Comparison of ENCODE assay signal across 8 cellular contexts in the genomic region with DNA sequence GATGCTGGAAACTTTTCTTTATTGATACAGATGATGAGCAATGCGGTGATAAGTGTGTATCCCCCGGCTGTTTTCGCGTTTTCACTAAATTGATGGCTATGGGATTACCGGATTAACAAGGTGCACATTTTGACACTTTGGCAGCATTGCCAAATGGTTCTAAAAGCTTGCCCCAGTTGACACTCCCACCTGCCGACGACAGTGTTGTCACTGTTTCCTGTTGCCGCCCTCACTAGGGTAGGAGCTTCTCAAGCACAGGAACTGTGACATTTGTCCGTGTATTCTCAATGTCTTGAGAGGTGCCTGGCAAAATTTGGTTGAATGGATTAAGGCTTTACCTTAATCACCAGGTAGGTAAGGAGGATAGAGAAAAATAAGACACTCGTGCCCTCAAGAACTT. TPM values are rescaled to one million over a fixed set of nuclear protein-coding genes. Genes with fewer than 3 reads are reported as not detected.
A peak's percentile ranks its signal among the peaks of the same experiment; 100 is the strongest.
DNase-seq lines count a peak whose midpoint lies in the region; ATAC-seq lines count a peak whose summit lies in the region.

No MANE protein-coding gene starts in this region.

- no peaks in the 10 kb centered on the region for H3K27me3 Mint-ChIP-seq in activated T-helper 1 cell treated with anti-CD3 and anti-CD28 coated beads, Interleukin-12 subunit alpha, Interleukin-12 subunit beta, Interleukin-2, Interleukin-4 antibody, amounts not matched to agents 30 ng/mL and 10 ng/mL and 1 ng/mL, durations not matched to agents 14 hours and 24 hours and 36 hours (ENCODE audit: insufficient read depth)
- no peaks in the 10 kb centered on the region for H3K27me3 Mint-ChIP-seq in natural killer cell treated with Interleukin-12 subunit alpha and Interleukin-12 subunit beta and Interleukin-15 and Interleukin-18, amount 100 ng/mL, for 72 hours

- H3K4me1 Mint-ChIP-seq in activated T-helper 1 cell treated with anti-CD3 and anti-CD28 coated beads, Interleukin-12 subunit alpha, Interleukin-12 subunit beta, Interleukin-2, Interleukin-4 antibody, amounts not matched to agents 30 ng/mL and 10 ng/mL and 1 ng/mL, durations not matched to agents 14 hours and 24 hours and 36 hours (ENCODE audit: low read depth), result peaks cover 92% of the 10 kb centered on the region
- peaks cover 85 to 86% of the 10 kb centered on the region in 2 donors for H3K4me1 Mint-ChIP-seq in natural killer cell treated with Interleukin-12 subunit alpha and Interleukin-12 subunit beta and Interleukin-15 and Interleukin-18, amount 100 ng/mL, for 72 hours (ENCODE audit: low read depth in 2 of 2)

- peaks cover 26% of the 10 kb centered on the region for H3K36me3 Mint-ChIP-seq in activated T-helper 1 cell treated with anti-CD3 and anti-CD28 coated beads, Interleukin-12 subunit alpha, Interleukin-12 subunit beta, Interleukin-2, Interleukin-4 antibody, amounts not matched to agents 30 ng/mL and 10 ng/mL and 1 ng/mL, durations not matched to agents 14 hours and 24 hours and 36 hours (ENCODE audit: low read depth)
- H3K36me3 Mint-ChIP-seq in natural killer cell treated with Interleukin-12 subunit alpha and Interleukin-12 subunit beta and Interleukin-15 and Interleukin-18, amount 100 ng/mL, for 72 hours, result peaks cover 5% of the 10 kb centered on the region

- peak overlapping the region; percentile 80 for H3K4me3 Mint-ChIP-seq in activated T-helper 1 cell treated with anti-CD3 and anti-CD28 coated beads, Interleukin-12 subunit alpha, Interleukin-12 subunit beta, Interleukin-2, Interleukin-4 antibody, amounts not matched to agents 30 ng/mL and 10 ng/mL and 1 ng/mL, durations not matched to agents 14 hours and 24 hours and 36 hours
- peak overlapping the region; percentile 98 for H3K4me3 Mint-ChIP-seq in natural killer cell treated with Interleukin-12 subunit alpha and Interleukin-12 subunit beta and Interleukin-15 and Interleukin-18, amount 100 ng/mL, for 72 hours

- intact Hi-C loops in activated T-helper 1 cell treated with anti-CD3 and anti-CD28 coated beads, Interleukin-12 subunit alpha, Interleukin-12 subunit beta, Interleukin-2, Interleukin-4 antibody, amounts not matched to agents 30 ng/mL and 10 ng/mL and 1 ng/mL, durations not matched to agents 14 hours and 24 hours and 36 hours (cut with micrococcal nuclease), result loop anchor here (1.0 to 10.0 kb wide), 7 partner anchors 26 to 474 kb away; a partner anchor contains a TSS
- intact Hi-C loops in posterior vena cava (cut with DNase I), result loop anchor here (10.0 kb wide), 3 partner anchors 74 to 244 kb away; a partner anchor contains a TSS

- peak overlapping the region; percentile 98 for H3K27ac Mint-ChIP-seq in activated T-helper 1 cell treated with anti-CD3 and anti-CD28 coated beads, Interleukin-12 subunit alpha, Interleukin-12 subunit beta, Interleukin-2, Interleukin-4 antibody, amounts not matched to agents 30 ng/mL and 10 ng/mL and 1 ng/mL, durations not matched to agents 14 hours and 24 hours and 36 hours
- peak overlapping the region; percentile 99 to 100 for H3K27ac Mint-ChIP-seq in natural killer cell treated with Interleukin-12 subunit alpha and Interleukin-12 subunit beta and Interleukin-15 and Interleukin-18, amount 100 ng/mL, for 72 hours

- no peaks in the 10 kb centered on the region for H3K9me3 Mint-ChIP-seq in activated T-helper 1 cell treated with anti-CD3 and anti-CD28 coated beads, Interleukin-12 subunit alpha, Interleukin-12 subunit beta, Interleukin-2, Interleukin-4 antibody, amounts not matched to agents 30 ng/mL and 10 ng/mL and 1 ng/mL, durations not matched to agents 14 hours and 24 hours and 36 hours
- no peaks in the 10 kb centered on the region for H3K9me3 Mint-ChIP-seq in natural killer cell treated with Interleukin-12 subunit alpha and Interleukin-12 subunit beta and Interleukin-15 and Interleukin-18, amount 100 ng/mL, for 72 hours

- DNase-seq in GF-D8 (lab: John Stamatoyannopoulos, UW) (peak; percentile 27), NOMO-1 treated with DMSO at 0.1 percent for 48 hours (lab: John Stamatoyannopoulos, UW; ENCODE audit: unreplicated experiment) (peak; percentile 61), inferior parietal cortex (ENCODE audit: extremely low spot score) (no peak), posterior vena cava (ENCODE audit: low spot score) (no peak)
- DNase-seq in activated T-helper 1 cell treated with anti-CD3 and anti-CD28 coated beads, Interleukin-12 subunit alpha, Interleukin-12 subunit beta, Interleukin-2, Interleukin-4 antibody, amounts not matched to agents 30 ng/mL and 10 ng/mL and 1 ng/mL, durations not matched to agents 14 hours and 24 hours and 36 hours (ENCODE audit: low spot score), result peak; percentile 71
- peak; percentile 86 for DNase-seq in natural killer cell treated with Interleukin-12 subunit alpha and Interleukin-12 subunit beta and Interleukin-15 and Interleukin-18, amount 100 ng/mL, for 72 hours (ENCODE audit: low spot score)

- ATAC-seq in natural killer cell treated with Interleukin-12 subunit alpha and Interleukin-12 subunit beta and Interleukin-15 and Interleukin-18, amount 100 ng/mL, for 72 hours, result peak; percentile 60 to 62
- ATAC-seq in GM18868 (IDR thresholded peaks at IDR 0.05; ENCODE audit: unreplicated experiment) (no peak), HG02610 (IDR thresholded peaks at IDR 0.05; ENCODE audit: unreplicated experiment) (no peak)

RNA-seq across cellular contexts. Expression of a gene that starts 9.8 kb away (rescaled TPM):
- total RNA-seq in activated T-helper 1 cell treated with anti-CD3 and anti-CD28 coated beads, Interleukin-12 subunit alpha, Interleukin-12 subunit beta, Interleukin-2, Interleukin-4 antibody, amounts not matched to agents 30 ng/mL and 10 ng/mL and 1 ng/mL, durations not matched to agents 14 hours and 24 hours and 36 hours, result 54.6 and 55.7 TPM in 2 replicates
- total RNA-seq in natural killer cell treated with Interleukin-12 subunit alpha and Interleukin-12 subunit beta and Interleukin-15 and Interleukin-18, amount 100 ng/mL, for 72 hours, result 10 to 100 TPM; 40.7 to 74.2 TPM
- total RNA-seq in posterior vena cava, result 10 to 100 TPM in 1 of 2 donors, 1 to 10 TPM in 1; 7.0 to 10.1 TPM

Comparison
In these comparisons a context has a peak if more than half of its experiments do, and no peak if none do; other contexts are left out.
1. DNase-seq: peak in GF-D8 (single experiment), NOMO-1 treated with DMSO at 0.1 percent for 48 hours (single experiment), activated T-helper 1 cell treated with anti-CD3 and anti-CD28 coated beads, Interleukin-12 subunit alpha, Interleukin-12 subunit beta, Interleukin-2, Interleukin-4 antibody, amounts not matched to agents 30 ng/mL and 10 ng/mL and 1 ng/mL, durations not matched to agents 14 hours and 24 hours and 36 hours (single experiment) and natural killer cell treated with Interleukin-12 subunit alpha and Interleukin-12 subunit beta and Interleukin-15 and Interleukin-18, amount 100 ng/mL, for 72 hours (single experiment); none in inferior parietal cortex (single experiment) and posterior vena cava (single experiment).
2. ATAC-seq: peak in natural killer cell treated with Interleukin-12 subunit alpha and Interleukin-12 subunit beta and Interleukin-15 and Interleukin-18, amount 100 ng/mL, for 72 hours (2 of 2); none in GM18868 (single experiment) and HG02610 (single experiment).